11 cellular contexts compared by ENCODE assay signal in genomic region chr11:94732617-94733292, GRCh38. TPM values are rescaled to one million over a fixed set of nuclear protein-coding genes. Genes with fewer than 3 reads are reported as not detected.
DNase-seq lines count a peak whose midpoint lies in the region; ATAC-seq and TF ChIP-seq lines count a peak whose summit lies in the region.
"Had no signal": no experiment of that assay in that cellular context is flagged by ENCODE, and none has a peak within 500 bp of the region (broad histone marks: within the 10 kb centered on the region; RNA-seq: fewer than 3 reads in every experiment).

No MANE protein-coding gene starts in this region.

- peak; percentile 97 for DNase-seq in HT1080 (ENCODE audit: low read depth)
- peak; percentile 59 for DNase-seq in adipocyte (ENCODE audit: low read depth)
- DNase-seq in heart left ventricle: peak; percentile 57 to 73 (median 68)
- no peak for DNase-seq in spleen
- no peak for DNase-seq in iPS-NIHi7 (ENCODE audit: extremely low spot score)
- no peak for DNase-seq in retina
- DNase-seq: activated CD8-positive, alpha-beta memory T cell treated with anti-CD3 and anti-CD28 coated beads for 24 hours; NCI-H2107 had no signal

- ATAC-seq in heart left ventricle (peak; percentile 78 to 91 (median 80)), HG03025 (IDR thresholded peaks at IDR 0.05; ENCODE audit: low FRiP score, unreplicated experiment) (no peak), GM18498 (IDR thresholded peaks at IDR 0.05; ENCODE audit: unreplicated experiment) (no peak)
- ATAC-seq: GM12878 had no signal

- H3K9me3 ChIP-seq in adipocyte (ENCODE audit: control insufficient read depth, low read length): no peaks in the 10 kb centered on the region
- H3K9me3 ChIP-seq in heart left ventricle: no peaks in the 10 kb centered on the region
- no peaks in the 10 kb centered on the region for H3K9me3 ChIP-seq in spleen

- H3K4me3 ChIP-seq in adipocyte (ENCODE audit: low read length) (no peak overlapping the region), heart left ventricle (no peak overlapping the region), spleen (no peak overlapping the region)
- H3K4me3 ChIP-seq: GM12878 had no signal

- H3K27ac ChIP-seq in heart left ventricle: peak overlapping the region; percentile 46 to 86 (median 80)
- peak overlapping the region; percentile 21 to 90 (median 74) for H3K27ac ChIP-seq in spleen

- TF ChIP-seq CTCF in heart left ventricle (IDR thresholded peaks at IDR 0.05): no peak
- TF ChIP-seq CTCF in spleen (IDR thresholded peaks at IDR 0.05 in 8 of 11, conservative IDR thresholded peaks at IDR 0.05 in 3 of 11): no peak

- no peak overlapping the region for H3K9ac ChIP-seq in adipocyte (ENCODE audit: low read length)

- H3K27me3 ChIP-seq in adipocyte (replicated peaks; ENCODE audit: control insufficient read depth, insufficient read depth, low read length): no peaks in the 10 kb centered on the region
- no peaks in the 10 kb centered on the region for H3K27me3 ChIP-seq in heart left ventricle
- no peaks in the 10 kb centered on the region for H3K27me3 ChIP-seq in spleen (replicated peaks in 1 of 7)

- WGBS in heart left ventricle, 4 donors: 47 to 59% (median 50%) methylated on average over 7 of the region's 7 CpGs
- WGBS in spleen, 5 donors: 45 to 61% (median 49%) methylated on average over 7 of the region's 7 CpGs

- TF ChIP-seq POLR2A in heart left ventricle (IDR thresholded peaks at IDR 0.05): no peak
- TF ChIP-seq POLR2A in spleen (IDR thresholded peaks at IDR 0.05): no peak

- intact Hi-C loops in heart left ventricle (cut with DNase I): loop anchor here in 3 of 10 donors (5.0 to 10.0 kb wide), 3 partner anchors 35 to 108 kb away; partner anchors contain the start of gene AMOTL1 (in 1 of the 3)
- intact Hi-C loops in spleen (cut with DNase I; ENCODE audit: low total_unique reads): no loop called here

- H3K36me3 ChIP-seq in adipocyte (ENCODE audit: control insufficient read depth, insufficient read depth, low read length, severe bottlenecking): no peaks in the 10 kb centered on the region
- H3K36me3 ChIP-seq in heart left ventricle: peaks cover 0 to 3% (median 0%) of the 10 kb centered on the region in 9 donors
- no peaks in the 10 kb centered on the region for H3K36me3 ChIP-seq in spleen

- H3K4me1 ChIP-seq in adipocyte (ENCODE audit: control insufficient read depth, insufficient read depth, low read length) (peaks cover 21% of the 10 kb centered on the region), heart left ventricle (peaks cover 0 to 44% (median 28%) of the 10 kb centered on the region in 12 donors), spleen (peaks cover 0 to 34% (median 20%) of the 10 kb centered on the region in 6 donors)

RNA-seq across cellular contexts. Expression of gene AMOTL1, which starts 35.4 kb away (rescaled TPM):
- 28.6 and 30.7 TPM in 2 replicates for total RNA-seq in HT1080 (2014; rRNA removed; shearing (Covaris generic))
- polyA plus RNA-seq in HT1080 (2015; cell fraction: cytosol; rRNA removed): 19.5 and 23.6 TPM in 2 replicates
- polyA plus RNA-seq in HT1080 (2015; cell fraction: nucleus; rRNA removed): 47.1 and 48.9 TPM in 2 replicates
- total RNA-seq in heart left ventricle: 10 to 100 TPM; 24.4 to 76.0 (median 51.7) TPM
- 1 to 10 TPM; 6.2 to 9.0 TPM for polyA plus RNA-seq in heart left ventricle
- 10 to 100 TPM; 24.8 to 43.9 (median 32.3) TPM for total RNA-seq in spleen
- 1 to 10 TPM; 1.4 to 4.8 (median 1.6) TPM for polyA plus RNA-seq in spleen

Comparison
In these comparisons a context has a peak if more than half of its experiments do, and no peak if none do; other contexts are left out.
1. DNase-seq: peak in HT1080 (single experiment), adipocyte (single experiment) and heart left ventricle (5 of 5); none in spleen (single experiment), iPS-NIHi7 (single experiment) and retina (single experiment).
2. ATAC-seq: peak in heart left ventricle (4 of 4); none in HG03025 (single experiment) and GM18498 (single experiment).